1 cellular context compared by ENCODE assay signal in the genomic region with DNA sequence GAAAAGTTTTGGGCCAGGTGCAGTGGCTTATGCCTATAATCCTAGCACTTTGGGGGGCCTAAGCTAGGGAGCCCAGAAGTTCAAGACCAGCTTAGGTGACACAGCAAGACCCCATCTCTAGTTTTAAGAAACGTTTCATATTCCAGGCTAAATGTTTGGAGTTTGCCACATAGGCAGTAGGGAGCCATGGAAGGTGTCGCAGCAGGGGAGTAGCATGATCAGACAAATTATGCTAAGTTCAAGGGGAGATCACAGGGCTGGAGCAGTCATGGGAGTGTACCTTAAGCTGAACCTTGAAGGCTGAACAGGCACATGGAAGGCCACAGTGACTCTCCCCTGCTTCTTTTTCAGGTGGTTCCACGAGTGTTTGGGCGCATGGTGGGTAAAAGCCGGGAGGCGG.
TF ChIP-seq lines count a peak whose summit lies in the region.

No MANE protein-coding gene starts in this region.

TF ChIP-seq in K562, 482 proteins besides CTCF, POLR2A, EP300 and RAD21:
- TF ChIP-seq, protein P1, sequence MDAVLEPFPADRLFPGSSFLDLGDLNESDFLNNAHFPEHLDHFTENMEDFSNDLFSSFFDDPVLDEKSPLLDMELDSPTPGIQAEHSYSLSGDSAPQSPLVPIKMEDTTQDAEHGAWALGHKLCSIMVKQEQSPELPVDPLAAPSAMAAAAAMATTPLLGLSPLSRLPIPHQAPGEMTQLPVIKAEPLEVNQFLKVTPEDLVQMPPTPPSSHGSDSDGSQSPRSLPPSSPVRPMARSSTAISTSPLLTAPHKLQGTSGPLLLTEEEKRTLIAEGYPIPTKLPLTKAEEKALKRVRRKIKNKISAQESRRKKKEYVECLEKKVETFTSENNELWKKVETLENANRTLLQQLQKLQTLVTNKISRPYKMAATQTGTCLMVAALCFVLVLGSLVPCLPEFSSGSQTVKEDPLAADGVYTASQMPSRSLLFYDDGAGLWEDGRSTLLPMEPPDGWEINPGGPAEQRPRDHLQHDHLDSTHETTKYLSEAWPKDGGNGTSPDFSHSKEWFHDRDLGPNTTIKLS (IDR thresholded peaks at IDR 0.05; ENCODE audit: borderline replicate concordance, low read depth): no peak
- TF ChIP-seq ZFP36 (IDR thresholded peaks at IDR 0.05; ENCODE audit: low read depth, low read length, partially characterized antibody) (peak; percentile 68), PTBP1 (IDR thresholded peaks at IDR 0.05; ENCODE audit: low read depth, low read length) (0 out of 2 replicates have a peak, but pooled peaks have one; percentile 21), MTA1 (IDR thresholded peaks at IDR 0.05; ENCODE audit: borderline replicate concordance) (no peak), RBM25 (IDR thresholded peaks at IDR 0.05; ENCODE audit: low read depth, low read length, severe bottlenecking) (peak; percentile 65), ZFP1 (CRISPR knock-in tag; IDR thresholded peaks at IDR 0.05) (no peak), BCOR (IDR thresholded peaks at IDR 0.05) (peak; percentile 60; the same call in 1 of the 2 replicates), RHOXF2B (CRISPR knock-in tag; conservative IDR thresholded peaks at IDR 0.05) (no peak), PHF20 (IDR thresholded peaks at IDR 0.05; ENCODE audit: partially characterized antibody) (no peak), SMARCC2 (IDR thresholded peaks at IDR 0.05; ENCODE audit: low read depth) (no peak), CBFB (CRISPR knock-in tag; IDR thresholded peaks at IDR 0.05) (no peak), ZNF282 (CRISPR knock-in tag; IDR thresholded peaks at IDR 0.05) (no peak), PTRF (tag; IDR thresholded peaks at IDR 0.05) (no peak), MGA (IDR thresholded peaks at IDR 0.05) (no peak), ZNF445 (CRISPR knock-in tag; IDR thresholded peaks at IDR 0.05; ENCODE audit: low read depth) (no peak)
- TF ChIP-seq, protein P2, sequence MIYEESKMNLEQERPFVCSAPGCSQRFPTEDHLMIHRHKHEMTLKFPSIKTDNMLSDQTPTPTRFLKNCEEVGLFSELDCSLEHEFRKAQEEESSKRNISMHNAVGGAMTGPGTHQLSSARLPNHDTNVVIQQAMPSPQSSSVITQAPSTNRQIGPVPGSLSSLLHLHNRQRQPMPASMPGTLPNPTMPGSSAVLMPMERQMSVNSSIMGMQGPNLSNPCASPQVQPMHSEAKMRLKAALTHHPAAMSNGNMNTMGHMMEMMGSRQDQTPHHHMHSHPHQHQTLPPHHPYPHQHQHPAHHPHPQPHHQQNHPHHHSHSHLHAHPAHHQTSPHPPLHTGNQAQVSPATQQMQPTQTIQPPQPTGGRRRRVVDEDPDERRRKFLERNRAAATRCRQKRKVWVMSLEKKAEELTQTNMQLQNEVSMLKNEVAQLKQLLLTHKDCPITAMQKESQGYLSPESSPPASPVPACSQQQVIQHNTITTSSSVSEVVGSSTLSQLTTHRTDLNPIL (CRISPR knock-in tag; IDR thresholded peaks at IDR 0.05): no peak
- TF ChIP-seq, protein P3, sequence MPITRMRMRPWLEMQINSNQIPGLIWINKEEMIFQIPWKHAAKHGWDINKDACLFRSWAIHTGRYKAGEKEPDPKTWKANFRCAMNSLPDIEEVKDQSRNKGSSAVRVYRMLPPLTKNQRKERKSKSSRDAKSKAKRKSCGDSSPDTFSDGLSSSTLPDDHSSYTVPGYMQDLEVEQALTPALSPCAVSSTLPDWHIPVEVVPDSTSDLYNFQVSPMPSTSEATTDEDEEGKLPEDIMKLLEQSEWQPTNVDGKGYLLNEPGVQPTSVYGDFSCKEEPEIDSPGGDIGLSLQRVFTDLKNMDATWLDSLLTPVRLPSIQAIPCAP (CRISPR knock-in tag; IDR thresholded peaks at IDR 0.05; ENCODE audit: borderline replicate concordance): no peak
TF ChIP-seq in K562: peak in this region for 4.
